19 cellular contexts compared by ENCODE assay signal in genomic region chr19:42170052-42170451, GRCh38. TPM values are rescaled to one million over a fixed set of nuclear protein-coding genes. Genes with fewer than 3 reads are reported as not detected.
DNase-seq lines count a peak whose midpoint lies in the region; ATAC-seq and TF ChIP-seq lines count a peak whose summit lies in the region.
"Had no signal": no experiment of that assay in that cellular context is flagged by ENCODE, and none has a peak within 500 bp of the region (broad histone marks: within the 10 kb centered on the region; RNA-seq: fewer than 3 reads in every experiment).

No MANE protein-coding gene starts in this region.

- no peaks in the 10 kb centered on the region for H3K79me1 ChIP-seq in mesendoderm (ENCODE audit: low read length)

- no peaks in the 10 kb centered on the region for H3K79me2 ChIP-seq in mesendoderm (ENCODE audit: control insufficient read depth, insufficient read depth, low read length)

- no peak for TF ChIP-seq CTCF in HEK293 (tag by site-specific recombination; IDR thresholded peaks at IDR 0.05)
- no peak for TF ChIP-seq CTCF in brain (conservative IDR thresholded peaks at IDR 0.05)
- TF ChIP-seq CTCF in glutamatergic neuron (IDR thresholded peaks at IDR 0.05; ENCODE audit: partially characterized antibody, unreplicated experiment), result no peak
- TF ChIP-seq CTCF in neural crest cell (conservative IDR thresholded peaks at IDR 0.05), result no peak
- TF ChIP-seq CTCF in vagina (IDR thresholded peaks at IDR 0.05), result no peak

- H3K4me3 ChIP-seq in HEK293 (ENCODE audit: low read depth, low read length) (no peak overlapping the region), vagina (no peak overlapping the region), mesendoderm (ENCODE audit: low read length) (no peak overlapping the region)
- H3K4me3 ChIP-seq: BLaER1 had no signal

- H3K4me1 Mint-ChIP-seq in brain, result peaks cover 85% of the 10 kb centered on the region
- H3K4me1 Mint-ChIP-seq in glutamatergic neuron (ENCODE audit: low read depth, unreplicated experiment), result peaks cover 73% of the 10 kb centered on the region
- H3K4me1 Mint-ChIP-seq in neural crest cell, result peaks cover 33% of the 10 kb centered on the region

- no peak overlapping the region for H2BK15ac ChIP-seq in mesendoderm (replicated peaks; ENCODE audit: low read depth)

- no peak overlapping the region for H3K56ac ChIP-seq in mesendoderm (ENCODE audit: low read length)

- intact Hi-C loops in vagina (cut with DNase I), result no loop called here

- H3K4me2 ChIP-seq in mesendoderm (ENCODE audit: low read length), result no peak overlapping the region
- H3K4me2 ChIP-seq: BLaER1 had no signal

- H3K27ac ChIP-seq in HEK293 (ENCODE audit: extremely low read depth, low read depth, low read length), result no peak overlapping the region
- H3K27ac ChIP-seq in vagina, result no peak overlapping the region
- H3K27ac ChIP-seq in mesendoderm (ENCODE audit: low read depth, low read length), result no peak overlapping the region
- H3K27ac ChIP-seq: BLaER1 had no signal

- ATAC-seq in GM18517 (IDR thresholded peaks at IDR 0.05; ENCODE audit: unreplicated experiment), result no peak
- ATAC-seq: CD8-positive, alpha-beta T cell had no signal

- no peak overlapping the region for H2AK5ac ChIP-seq in mesendoderm (ENCODE audit: low read length)

- TF ChIP-seq POLR2A in vagina (IDR thresholded peaks at IDR 0.05), result no peak

- H3K23ac ChIP-seq in mesendoderm (ENCODE audit: low read length), result no peak overlapping the region

- no CpG with 5 or more reads among the region's 6 CpGs for WGBS in mesendoderm (ENCODE audit: extremely low coverage, insufficient coverage, low lambda C conversion rate)

- no peak overlapping the region for H4K8ac ChIP-seq in mesendoderm (ENCODE audit: low read depth, low read length)

- H3K27me3 Mint-ChIP-seq in brain, result peaks cover 7% of the 10 kb centered on the region
- H3K27me3 Mint-ChIP-seq in glutamatergic neuron (ENCODE audit: unreplicated experiment), result peaks cover 19% of the 10 kb centered on the region
- peaks cover 45% of the 10 kb centered on the region for H3K27me3 Mint-ChIP-seq in neural crest cell (ENCODE audit: low read depth)

- H3K4ac ChIP-seq in mesendoderm (ENCODE audit: low read depth, low read length), result no peak overlapping the region

- H3K36me3 ChIP-seq in HEK293 (ENCODE audit: control insufficient read depth in 2 of 2, insufficient read depth in 1 of 2, low read length in 2 of 2) (no peaks in the 10 kb centered on the region), vagina (no peaks in the 10 kb centered on the region), mesendoderm (ENCODE audit: control insufficient read depth, insufficient read depth, low read length) (no peaks in the 10 kb centered on the region)
- H3K36me3 ChIP-seq: BE2C, BLaER1 had no signal

- CTCF ChIA-PET in HEK293 (lab: Yijun Ruan, JAX), result interaction anchor here (0.6 kb wide), 1 partner anchor 295 kb away, joined by 5 read pairs; no protein-coding TSS in a partner anchor

- no peak overlapping the region for H2BK5ac ChIP-seq in mesendoderm (ENCODE audit: low read length)

- H3K27ac Mint-ChIP-seq in brain (peak overlapping the region in 3 of 5 experiments; percentile 80 to 99 (median 95)), glutamatergic neuron (ENCODE audit: unreplicated experiment) (peak overlapping the region; percentile 95), neural crest cell (ENCODE audit: unreplicated experiment) (no peak overlapping the region)
- H3K27ac Mint-ChIP-seq: CD14-positive monocyte; CD4-positive, alpha-beta T cell; CD8-positive, alpha-beta T cell had no signal

- no peaks in the 10 kb centered on the region for H3K4me1 ChIP-seq in HEK293 (ENCODE audit: control insufficient read depth, insufficient read depth, low read length)
- no peaks in the 10 kb centered on the region for H3K4me1 ChIP-seq in vagina
- no peaks in the 10 kb centered on the region for H3K4me1 ChIP-seq in mesendoderm (ENCODE audit: control insufficient read depth, low read depth, low read length)
- H3K4me1 ChIP-seq: BE2C, BLaER1, Caco-2 had no signal

- H3K9ac ChIP-seq in mesendoderm (ENCODE audit: low read length), result no peak overlapping the region
- H3K9ac ChIP-seq: BLaER1 had no signal

- H3K4me3 Mint-ChIP-seq in brain (peak overlapping the region in 3 of 5 experiments; percentile 17 to 62 (median 35)), glutamatergic neuron (ENCODE audit: unreplicated experiment) (peak overlapping the region; percentile 81), neural crest cell (peak overlapping the region; percentile 10)
- H3K4me3 Mint-ChIP-seq: CD14-positive monocyte; CD4-positive, alpha-beta T cell; CD8-positive, alpha-beta T cell had no signal

- no peaks in the 10 kb centered on the region for H3K9me3 Mint-ChIP-seq in brain
- H3K9me3 Mint-ChIP-seq in glutamatergic neuron (ENCODE audit: unreplicated experiment), result peaks cover 35% of the 10 kb centered on the region
- no peaks in the 10 kb centered on the region for H3K9me3 Mint-ChIP-seq in neural crest cell
- H3K9me3 Mint-ChIP-seq: CD4-positive, alpha-beta T cell; CD8-positive, alpha-beta T cell had no signal

- H3K27me3 ChIP-seq in vagina, result no peaks in the 10 kb centered on the region
- peaks cover 4% of the 10 kb centered on the region for H3K27me3 ChIP-seq in mesendoderm (ENCODE audit: insufficient read depth, low read length, poor library complexity)

- POLR2A ChIA-PET in HEK293 (lab: Yijun Ruan, JAX), result no interaction called here

- H4K5ac ChIP-seq in mesendoderm (ENCODE audit: low read length), result no peak overlapping the region

- DNase-seq in glutamatergic neuron (no peak), neural crest cell (ENCODE audit: low read depth, low spot score) (no peak), CD1c-positive myeloid dendritic cell (ENCODE audit: extremely low spot score) (no peak), vagina (ENCODE audit: extremely low spot score in 2 of 2) (no peak), mesendoderm (no peak)
- DNase-seq: 8988T; ACHN; BE2C; Caco-2; Calu3; CD4-positive, alpha-beta T cell; CD8-positive, alpha-beta T cell; DMS79 treated with DMSO at 0.1 percent for 48 hours; GF-D8 had no signal

- no peak overlapping the region for H2BK120ac ChIP-seq in mesendoderm (ENCODE audit: low read depth, low read length)

- H3K36me3 Mint-ChIP-seq in brain, result no peaks in the 10 kb centered on the region
- no peaks in the 10 kb centered on the region for H3K36me3 Mint-ChIP-seq in glutamatergic neuron (ENCODE audit: unreplicated experiment)
- H3K36me3 Mint-ChIP-seq in neural crest cell (ENCODE audit: low read depth), result no peaks in the 10 kb centered on the region
- H3K36me3 Mint-ChIP-seq: CD8-positive, alpha-beta T cell had no signal

- H3K18ac ChIP-seq in mesendoderm (ENCODE audit: low read length), result no peak overlapping the region

- H3K9me3 ChIP-seq in HEK293 (ENCODE audit: control insufficient read depth, insufficient read depth, low read depth, low read length) (no peaks in the 10 kb centered on the region), vagina (no peaks in the 10 kb centered on the region)
- H3K9me3 ChIP-seq: BE2C, BLaER1, Caco-2 had no signal

TF ChIP-seq in HEK293, 187 proteins besides CTCF, POLR2A, EP300 and RAD21:
- TF ChIP-seq ZNF544 (tag by site-specific recombination; IDR thresholded peaks at IDR 0.05), result no peak
- peak; percentile 71 for TF ChIP-seq ZFHX2 (tag by site-specific recombination; conservative IDR thresholded peaks at IDR 0.05)
- no peak for TF ChIP-seq ZNF391 (tag by site-specific recombination; IDR thresholded peaks at IDR 0.05; ENCODE audit: borderline replicate concordance, low read depth)
- peak; percentile 77 for TF ChIP-seq EGR2 (tag by site-specific recombination; IDR thresholded peaks at IDR 0.05; ENCODE audit: low read depth)

RNA-seq across cellular contexts. Expression of gene POU2F2, which starts 37.8 kb away (rescaled TPM):
- polyA plus RNA-seq in brain (ENCODE audit: insufficient read depth, low read depth, low replicate concordance), result 6.9 TPM
- total RNA-seq in glutamatergic neuron (ENCODE audit: unreplicated experiment) (53.4 TPM), neural crest cell (2.3 and 2.5 TPM in 2 replicates), vagina (0.74 TPM)
- polyA plus RNA-seq in mesendoderm (2013, experiment 1 of 2), result 4.6 TPM
- 5.5 TPM for polyA plus RNA-seq in mesendoderm (2013, experiment 2 of 2)

RNA-seq across cellular contexts. Expression of gene DEDD2, which starts 47.4 kb away (rescaled TPM):
- polyA plus RNA-seq in brain (ENCODE audit: insufficient read depth, low read depth, low replicate concordance), result 63.1 TPM
- total RNA-seq in glutamatergic neuron (ENCODE audit: unreplicated experiment), result 30.7 TPM
- total RNA-seq in neural crest cell, result 20.6 and 21.5 TPM in 2 replicates
- total RNA-seq in vagina, result 25.3 TPM
- polyA plus RNA-seq in mesendoderm (2013, experiment 1 of 2), result 18.5 TPM
- polyA plus RNA-seq in mesendoderm (2013, experiment 2 of 2), result 17.7 TPM

RNA-seq across cellular contexts. Expression of gene ZNF526, which starts 50.1 kb away (rescaled TPM):
- 6.3 TPM for polyA plus RNA-seq in brain (ENCODE audit: insufficient read depth, low read depth, low replicate concordance)
- 12.0 TPM for total RNA-seq in glutamatergic neuron (ENCODE audit: unreplicated experiment)
- total RNA-seq in neural crest cell, result 18.4 and 24.2 TPM in 2 replicates
- total RNA-seq in vagina, result 6.1 TPM
- 5.9 TPM for polyA plus RNA-seq in mesendoderm (2013, experiment 1 of 2)
- polyA plus RNA-seq in mesendoderm (2013, experiment 2 of 2), result 6.1 TPM

Comparison
In these comparisons a context has a peak if more than half of its experiments do, and no peak if none do; other contexts are left out.
1. H3K4me3 Mint-ChIP-seq: peak in every context shown above with its lines; median percentile 81 in glutamatergic neuron; 35 in brain; 10 in neural crest cell.
2. RNA of gene POU2F2, which starts 37.8 kb away (total RNA-seq): 53.4 TPM in glutamatergic neuron (single experiment); 2.3 to 2.5 TPM in neural crest cell and 0.74 TPM in vagina (single experiment); every median in the first group is over 10 times any median in the second.